ENCODE assay signal across 35 cellular contexts in genomic region chr10:2760736-2761135, GRCh38.
"Had no signal": no experiment of that assay in that cellular context is flagged by ENCODE, and none has a peak within 500 bp of the region (broad histone marks: within the 10 kb centered on the region; RNA-seq: fewer than 3 reads in every experiment).

No MANE protein-coding gene starts in this region.

- H3K9me3 Mint-ChIP-seq: activated CD4-positive, alpha-beta memory T cell treated with anti-CD3 and anti-CD28 coated beads for 36 hours; activated CD4-positive, alpha-beta T cell treated with anti-CD3 and anti-CD28 coated beads, Interleukin-2, amount 10 ng/mL, durations not matched to agents 24 days and 14 days had no signal

- ATAC-seq: activated CD4-positive, CD25-positive, alpha-beta regulatory T cell treated with anti-CD3 and anti-CD28 coated beads, Interleukin-2, amount 50 U/mL, for 24 hours; gastrocnemius medialis; left cardiac atrium; left ventricle myocardium superior; natural killer cell; stimulated activated memory B cell treated with anti-CD40 and anti-IgM and Interleukin-4, amounts not matched to agents 10 μg/mL and 1 μg/mL and 100 μg/mL, for 72 hours; stimulated activated naive CD8-positive, alpha-beta T cell treated with anti-CD3 and anti-CD28 coated beads, Interleukin-15, amount 100 ng/mL, for 72 hours had no signal

- DNase-seq: activated CD4-positive, alpha-beta memory T cell treated with anti-CD3 and anti-CD28 coated beads for 36 hours; activated CD4-positive, alpha-beta T cell treated with anti-CD3 and anti-CD28 coated beads, Interleukin-2, amount 10 ng/mL, durations not matched to agents 24 days and 14 days; activated CD8-positive, alpha-beta memory T cell treated with anti-CD3 and anti-CD28 coated beads, Interleukin-2, amount 50 U/mL, for 4 hours; activated effector memory CD4-positive, alpha-beta T cell treated with anti-CD3 and anti-CD28 coated beads, Interleukin-2, amount 50 U/mL, for 16 hours; activated naive CD4-positive, alpha-beta T cell treated with anti-CD3 and anti-CD28 coated beads, Interleukin-2, amount 10 ng/mL, durations not matched to agents 7 days and 5 days; activated naive CD8-positive, alpha-beta T cell treated with anti-CD3 and anti-CD28 coated beads, Interleukin-2, amount 10 ng/mL, durations not matched to agents 7 days and 5 days; activated T-cell treated with anti-CD3 and anti-CD28 coated beads, Interleukin-2, amount 50 U/mL, for 1 hour; cerebellar nuclear complex; dorsolateral prefrontal cortex; effector memory CD4-positive, alpha-beta T cell; gastrocnemius medialis; islet precursor cell; left cardiac atrium; left ventricle myocardium superior; natural killer cell; occipital lobe; stimulated activated CD4-positive, alpha-beta T cell treated with anti-CD3 and anti-CD28 coated beads, Interleukin-1b, Interleukin-23, amount 100 ng/mL, for 48 hours; stimulated activated CD4-positive, alpha-beta T cell treated with anti-CD3 and anti-CD28 coated beads, Interleukin-4, amount 100 ng/mL, for 4 hours; stimulated activated CD8-positive, alpha-beta memory T cell treated with anti-CD3 and anti-CD28 coated beads, Interleukin-4, amount 100 ng/mL, for 48 hours; stimulated activated naive CD8-positive, alpha-beta T cell treated with anti-CD3 and anti-CD28 coated beads, Interleukin-15, amount 100 ng/mL, for 72 hours; substantia nigra; thyroid gland; upper lobe of left lung; WERI-Rb-1 had no signal

- H2AFZ ChIP-seq: hepatocyte, neural progenitor cell had no signal

- H3K27ac ChIP-seq: ascending aorta, cardiac muscle cell, coronary artery, dorsolateral prefrontal cortex, gastrocnemius medialis, hepatocyte, neural progenitor cell, right atrium auricular region, thyroid gland, upper lobe of left lung, WERI-Rb-1 had no signal

- H3K4me3 ChIP-seq: ascending aorta, cardiac muscle cell, coronary artery, dorsolateral prefrontal cortex, gastrocnemius medialis, hepatocyte, neural progenitor cell, right atrium auricular region, smooth muscle cell, thyroid gland, upper lobe of left lung had no signal

- H3K4me1 Mint-ChIP-seq: activated CD4-positive, alpha-beta T cell treated with anti-CD3 and anti-CD28 coated beads, Interleukin-2, amount 10 ng/mL, durations not matched to agents 24 days and 14 days; activated naive CD4-positive, alpha-beta T cell treated with anti-CD3 and anti-CD28 coated beads, Interleukin-2, amount 10 ng/mL, durations not matched to agents 7 days and 5 days; activated naive CD8-positive, alpha-beta T cell treated with anti-CD3 and anti-CD28 coated beads, Interleukin-2, amount 10 ng/mL, durations not matched to agents 7 days and 5 days; natural killer cell; stimulated activated memory B cell treated with anti-CD40 and anti-IgM and Interleukin-4, amounts not matched to agents 10 μg/mL and 1 μg/mL and 100 μg/mL, for 72 hours; stimulated activated naive CD8-positive, alpha-beta T cell treated with anti-CD3 and anti-CD28 coated beads, Interleukin-15, amount 100 ng/mL, for 72 hours had no signal

- H3K27ac Mint-ChIP-seq: activated CD4-positive, alpha-beta memory T cell treated with anti-CD3 and anti-CD28 coated beads for 36 hours; activated CD4-positive, alpha-beta T cell treated with anti-CD3 and anti-CD28 coated beads, Interleukin-2, amount 10 ng/mL, durations not matched to agents 24 days and 14 days; activated naive CD4-positive, alpha-beta T cell treated with anti-CD3 and anti-CD28 coated beads, Interleukin-2, amount 10 ng/mL, durations not matched to agents 7 days and 5 days; activated naive CD8-positive, alpha-beta T cell treated with anti-CD3 and anti-CD28 coated beads, Interleukin-2, amount 10 ng/mL, durations not matched to agents 7 days and 5 days; activated T-helper 1 cell treated with anti-CD3 and anti-CD28 coated beads, Interleukin-12 subunit alpha, Interleukin-12 subunit beta, Interleukin-2, Interleukin-4 antibody, amounts not matched to agents 30 ng/mL and 10 ng/mL and 1 ng/mL, durations not matched to agents 14 hours and 24 hours and 36 hours; brain; natural killer cell; neural progenitor cell; stimulated activated memory B cell treated with anti-CD40 and anti-IgM and Interleukin-4, amounts not matched to agents 10 μg/mL and 1 μg/mL and 100 μg/mL, for 72 hours had no signal

- H3K4me3 Mint-ChIP-seq: activated CD4-positive, alpha-beta memory T cell treated with anti-CD3 and anti-CD28 coated beads for 36 hours; activated CD4-positive, alpha-beta T cell treated with anti-CD3 and anti-CD28 coated beads, Interleukin-2, amount 10 ng/mL, durations not matched to agents 24 days and 14 days; activated naive CD4-positive, alpha-beta T cell treated with anti-CD3 and anti-CD28 coated beads, Interleukin-2, amount 10 ng/mL, durations not matched to agents 7 days and 5 days; activated naive CD8-positive, alpha-beta T cell treated with anti-CD3 and anti-CD28 coated beads, Interleukin-2, amount 10 ng/mL, durations not matched to agents 7 days and 5 days; activated T-helper 1 cell treated with anti-CD3 and anti-CD28 coated beads, Interleukin-12 subunit alpha, Interleukin-12 subunit beta, Interleukin-2, Interleukin-4 antibody, amounts not matched to agents 30 ng/mL and 10 ng/mL and 1 ng/mL, durations not matched to agents 14 hours and 24 hours and 36 hours; brain; natural killer cell; neural progenitor cell; stimulated activated memory B cell treated with anti-CD40 and anti-IgM and Interleukin-4, amounts not matched to agents 10 μg/mL and 1 μg/mL and 100 μg/mL, for 72 hours; stimulated activated naive CD8-positive, alpha-beta T cell treated with anti-CD3 and anti-CD28 coated beads, Interleukin-15, amount 100 ng/mL, for 72 hours had no signal

- H3K27me3 Mint-ChIP-seq: activated CD4-positive, alpha-beta T cell treated with anti-CD3 and anti-CD28 coated beads, Interleukin-2, amount 10 ng/mL, durations not matched to agents 24 days and 14 days; activated naive CD8-positive, alpha-beta T cell treated with anti-CD3 and anti-CD28 coated beads, Interleukin-2, amount 10 ng/mL, durations not matched to agents 7 days and 5 days; brain had no signal

- H3K36me3 ChIP-seq: ascending aorta, cardiac muscle cell, gastrocnemius medialis, neural progenitor cell, right atrium auricular region, thyroid gland, upper lobe of left lung, WERI-Rb-1 had no signal

- H3K4me2 ChIP-seq: hepatocyte, neural progenitor cell, smooth muscle cell had no signal

- H3K9ac ChIP-seq: neural progenitor cell had no signal

- H3K36me3 Mint-ChIP-seq: activated CD4-positive, alpha-beta memory T cell treated with anti-CD3 and anti-CD28 coated beads for 36 hours; activated naive CD4-positive, alpha-beta T cell treated with anti-CD3 and anti-CD28 coated beads, Interleukin-2, amount 10 ng/mL, durations not matched to agents 7 days and 5 days; activated naive CD8-positive, alpha-beta T cell treated with anti-CD3 and anti-CD28 coated beads, Interleukin-2, amount 10 ng/mL, durations not matched to agents 7 days and 5 days; brain; natural killer cell; neural progenitor cell; stimulated activated memory B cell treated with anti-CD40 and anti-IgM and Interleukin-4, amounts not matched to agents 10 μg/mL and 1 μg/mL and 100 μg/mL, for 72 hours had no signal

- H3K9me3 ChIP-seq: ascending aorta, gastrocnemius medialis, right atrium auricular region, thyroid gland, upper lobe of left lung had no signal

- H3K4me1 ChIP-seq: ascending aorta, gastrocnemius medialis, right atrium auricular region, thyroid gland, upper lobe of left lung had no signal

- H3K27me3 ChIP-seq: ascending aorta, cardiac muscle cell, gastrocnemius medialis, hepatocyte, neural progenitor cell, right atrium auricular region, thyroid gland, upper lobe of left lung had no signal
